ENCODE assay signal across 28 cellular contexts in genomic region chr12:13104403-13104802, GRCh38. TPM values are rescaled to one million over a fixed set of nuclear protein-coding genes. Genes with fewer than 3 reads are reported as not detected.
DNase-seq lines count a peak whose midpoint lies in the region; ATAC-seq, FAIRE-seq and TF ChIP-seq lines count a peak whose summit lies in the region.
"Had no signal": no experiment of that assay in that cellular context is flagged by ENCODE, and none has a peak within 500 bp of the region (broad histone marks: within the 10 kb centered on the region; RNA-seq: fewer than 3 reads in every experiment).

No MANE protein-coding gene starts in this region.

- no peak for TF ChIP-seq POLR2A in H1 (IDR thresholded peaks at IDR 0.05; ENCODE audit: control extremely low read depth in 1 of 2, low read depth in 2 of 2, low read length in 2 of 2)

- H4K20me1 ChIP-seq in H1 (replicated peaks in 1 of 2; ENCODE audit: control insufficient read depth in 1 of 2, insufficient read depth in 2 of 2, low read length in 2 of 2): no peaks in the 10 kb centered on the region

- no peaks in the 10 kb centered on the region for H3K36me3 ChIP-seq in H1 (ENCODE audit: control insufficient read depth in 2 of 4, insufficient read depth in 4 of 4, low read length in 3 of 4)
- H3K36me3 ChIP-seq in upper lobe of right lung: no peaks in the 10 kb centered on the region
- H3K36me3 ChIP-seq: brain microvascular endothelial cell, heart left ventricle, pancreas, upper lobe of left lung had no signal

- H3K23ac ChIP-seq in H1 (ENCODE audit: insufficient read length): no peak overlapping the region

- H3K23me2 ChIP-seq in H1 (ENCODE audit: low read depth, low read length): peaks cover 9% of the 10 kb centered on the region; the same call in 1 of the 2 replicates

- H2BK5ac ChIP-seq in H1 (ENCODE audit: low read depth, low read length): no peak overlapping the region

- TF ChIP-seq RAD21 in H1 (IDR thresholded peaks at IDR 0.05 in 1 of 2, conservative IDR thresholded peaks at IDR 0.05 in 1 of 2; ENCODE audit: low read depth in 2 of 2, low read length in 2 of 2): no peak

- no peak overlapping the region for H3K27ac ChIP-seq in H1 (ENCODE audit: low read depth, low read length)
- no peak overlapping the region for H3K27ac ChIP-seq in upper lobe of right lung
- H3K27ac ChIP-seq: 22Rv1, brain microvascular endothelial cell, pancreas, upper lobe of left lung had no signal

- H3K4me2 ChIP-seq in H1 (ENCODE audit: insufficient read depth in 1 of 2, low read depth in 2 of 2, low read length in 2 of 2): no peak overlapping the region

- H3K9ac ChIP-seq in H1 (replicated peaks in 1 of 4; ENCODE audit: extremely low read depth in 1 of 4, low read depth in 3 of 4, low read length in 3 of 4): no peak overlapping the region

- CTCF ChIA-PET in H1 (lab: Charles Lee; ENCODE audit: partially characterized antibody): interaction anchor here (0.6 to 2.0 kb wide), 7 partner anchors 10 to 164 kb away, joined by 3 to 7 read pairs (median 3); no protein-coding TSS in a partner anchor

- peak overlapping the region; percentile 48 for H4K91ac ChIP-seq in H1 (replicated peaks; ENCODE audit: insufficient read length, low read length)

- no peak overlapping the region for H3K4me3 ChIP-seq in H1 (ENCODE audit: extremely low read depth in 1 of 4, insufficient read depth in 2 of 4, low read depth in 3 of 4, low read length in 4 of 4)
- H3K4me3 ChIP-seq in upper lobe of right lung: no peak overlapping the region
- H3K4me3 ChIP-seq: heart left ventricle, lung, pancreas, upper lobe of left lung had no signal

- no peak overlapping the region for H3K56ac ChIP-seq in H1 (replicated peaks; ENCODE audit: insufficient read length, low read depth, low read length)

- POLR2A ChIA-PET in H1 (lab: Charles Lee; ENCODE audit: partially characterized antibody): interaction anchor here (0.6 to 0.8 kb wide), 2 partner anchors 9 to 59 kb away, joined by 3 to 4 read pairs; no protein-coding TSS in a partner anchor

- no peaks in the 10 kb centered on the region for H3K79me2 ChIP-seq in H1 (ENCODE audit: control insufficient read depth in 1 of 2, insufficient read depth in 2 of 2, low read length in 2 of 2)

- H2BK15ac ChIP-seq in H1 (ENCODE audit: low read length): no peak overlapping the region

- TF ChIP-seq CTCF in H1 (IDR thresholded peaks at IDR 0.05; ENCODE audit: control extremely low read depth in 1 of 3, insufficient read depth in 1 of 3, low read depth in 1 of 3, low read length in 3 of 3) (no peak), upper lobe of right lung (IDR thresholded peaks at IDR 0.05) (no peak)

- 94% methylated on average over 3 of the region's 3 CpGs; no CpG with 5 or more reads in 1 of the 2 experiments for WGBS in H1 (ENCODE audit: extremely low coverage in 1 of 2, insufficient coverage in 1 of 2, insufficient read length in 1 of 2, insufficient replicate concordance in 2 of 2, low coverage in 1 of 2, low lambda C conversion rate in 2 of 2, missing lambda C conversion rate in 1 of 2), 2 experiments

- FAIRE-seq in H1 (lab: Jason Lieb, UNC): no peak
- FAIRE-seq: H54, pancreas, small intestine had no signal

- H3K79me1 ChIP-seq in H1 (ENCODE audit: low read depth, low read length): no peaks in the 10 kb centered on the region

- H3K4ac ChIP-seq in H1 (replicated peaks; ENCODE audit: insufficient read length, low read depth, low read length): peak overlapping the region; percentile 70

- H2AFZ ChIP-seq in H1 (ENCODE audit: low read length): no peak overlapping the region

- no peak overlapping the region for H4K5ac ChIP-seq in H1 (ENCODE audit: insufficient read length, low read depth, low read length)

- ATAC-seq in upper lobe of right lung: peak; percentile 7
- ATAC-seq in HG02884 (IDR thresholded peaks at IDR 0.05; ENCODE audit: unreplicated experiment): no peak
- ATAC-seq: activated T-cell treated with anti-CD3 and anti-CD28 coated beads, Interleukin-2, amount 50 U/mL, for 4 hours; effector memory CD8-positive, alpha-beta T cell; heart left ventricle; pancreas had no signal

- H3K14ac ChIP-seq in H1 (ENCODE audit: insufficient read length): no peak overlapping the region

- no peak overlapping the region for H3K18ac ChIP-seq in H1 (ENCODE audit: extremely low read depth, low read length)

- TF ChIP-seq EP300 in H1 (IDR thresholded peaks at IDR 0.05; ENCODE audit: borderline replicate concordance in 1 of 2, low read depth in 2 of 2, low read length in 2 of 2): no peak

- H2BK20ac ChIP-seq in H1 (ENCODE audit: low read length): no peak overlapping the region

- peaks cover 5 to 18% (median 9%) of the 10 kb centered on the region in 4 experiments; a peak in 6 of 7 replicates for H3K4me1 ChIP-seq in H1 (replicated peaks in 1 of 4; ENCODE audit: control insufficient read depth in 3 of 4, insufficient read depth in 4 of 4, low read length in 3 of 4)
- H3K4me1 ChIP-seq in upper lobe of right lung: peaks cover 35% of the 10 kb centered on the region

- no peaks in the 10 kb centered on the region for H3K27me3 ChIP-seq in H1 (replicated peaks in 1 of 4; ENCODE audit: control insufficient read depth in 3 of 4, extremely low read depth in 1 of 4, insufficient read depth in 3 of 4, low read length in 3 of 4)
- H3K27me3 ChIP-seq in upper lobe of right lung: no peaks in the 10 kb centered on the region
- H3K27me3 ChIP-seq: brain microvascular endothelial cell, heart left ventricle, pancreas, upper lobe of left lung had no signal

- no peak overlapping the region for H4K8ac ChIP-seq in H1 (ENCODE audit: extremely low read depth, insufficient read depth, low read length)

- H2BK120ac ChIP-seq in H1 (replicated peaks; ENCODE audit: low read depth, low read length): no peak overlapping the region

- no peak overlapping the region for H2AK5ac ChIP-seq in H1 (ENCODE audit: low read depth, low read length)

- intact Hi-C loops in upper lobe of right lung (cut with DNase I): no loop called here

- DNase-seq in NOMO-1 (lab: John Stamatoyannopoulos, UW; ENCODE audit: unreplicated experiment in 2 of 2) (peak; percentile 13 to 24), NOMO-1 treated with dmso at 0.1 percent for 144 hours (lab: John Stamatoyannopoulos, UW; ENCODE audit: unreplicated experiment) (no peak), MV-4-11 (lab: John Stamatoyannopoulos, UW) (peak; percentile 80), H1 (ENCODE audit: low read depth in 1 of 2, low spot score in 2 of 2) (no peak), upper lobe of right lung (no peak), GDM1 (lab: John Stamatoyannopoulos, UW) (no peak), NCI-H526 treated with DMSO at 0.1 percent for 48 hours (lab: John Stamatoyannopoulos, UW) (no peak)
- DNase-seq: activated CD4-positive, alpha-beta T cell treated with anti-CD3 and anti-CD28 coated beads, Interleukin-2, amount 10 ng/mL, durations not matched to agents 7 days and 5 days; activated T-cell treated with anti-CD3 and anti-CD28 coated beads, Interleukin-2, amount 50 U/mL, for 4 hours; brain microvascular endothelial cell; effector memory CD8-positive, alpha-beta T cell; foreskin fibroblast; heart left ventricle; kidney glomerular epithelial cell; NCI-H1436; NCI-H2107; NCI-H446 treated with DMSO at 0.1 percent for 48 hours; pancreas; SHP77; small intestine; SW 1271; T1000 had no signal

- 0 out of 4 replicates have a peak, but pooled peaks cover 0 to 5% of the 10 kb centered on the region in 2 experiments for H3K9me3 ChIP-seq in H1 (ENCODE audit: insufficient read depth in 2 of 2, low read depth in 1 of 2, low read length in 1 of 2)
- no peaks in the 10 kb centered on the region for H3K9me3 ChIP-seq in upper lobe of right lung
- H3K9me3 ChIP-seq: pancreas, upper lobe of left lung had no signal

- H2BK12ac ChIP-seq in H1 (ENCODE audit: low read depth, low read length): no peak overlapping the region

TF ChIP-seq in H1, 55 proteins besides CTCF, POLR2A, EP300 and RAD21:
- TF ChIP-seq SP4 (IDR thresholded peaks at IDR 0.05; ENCODE audit: low read length): no peak
- TF ChIP-seq RXRA (IDR thresholded peaks at IDR 0.05; ENCODE audit: insufficient read depth, low read depth, low read length): no peak
- TF ChIP-seq E2F6 (IDR thresholded peaks at IDR 0.05): no peak
- TF ChIP-seq RFX5 (IDR thresholded peaks at IDR 0.05; ENCODE audit: borderline replicate concordance, low read depth, low read length): no peak
- TF ChIP-seq KDM1A (IDR thresholded peaks at IDR 0.05; ENCODE audit: borderline replicate concordance, low read length): no peak
- TF ChIP-seq PHF8 (conservative IDR thresholded peaks at IDR 0.05; ENCODE audit: low read depth, low read length): no peak
- TF ChIP-seq CHD1 (IDR thresholded peaks at IDR 0.05; ENCODE audit: low read depth, low read length): no peak
- TF ChIP-seq CEBPB (IDR thresholded peaks at IDR 0.05; ENCODE audit: low read depth, low read length): no peak
- TF ChIP-seq YY1 (IDR thresholded peaks at IDR 0.05; ENCODE audit: low read depth, low read length): no peak
- no peak for TF ChIP-seq CBX5 (IDR thresholded peaks at IDR 0.05; ENCODE audit: low read depth, low read length)
- no peak for TF ChIP-seq SIN3A (conservative IDR thresholded peaks at IDR 0.05 in 1 of 2, IDR thresholded peaks at IDR 0.05 in 1 of 2; ENCODE audit: low read depth in 1 of 2, low read length in 2 of 2)
- no peak for TF ChIP-seq NRF1 (IDR thresholded peaks at IDR 0.05; ENCODE audit: low read depth, low read length)
- no peak for TF ChIP-seq SIX5 (IDR thresholded peaks at IDR 0.05; ENCODE audit: low read depth, low read length)
- TF ChIP-seq TCF12 (IDR thresholded peaks at IDR 0.05; ENCODE audit: low read depth, low read length): no peak
- no peak for TF ChIP-seq KDM5A (IDR thresholded peaks at IDR 0.05; ENCODE audit: low read length)
- no peak for TF ChIP-seq BRCA1 (IDR thresholded peaks at IDR 0.05; ENCODE audit: low read depth, low read length)

RNA-seq across cellular contexts. Expression of gene GSG1, which starts 0.9 kb away (rescaled TPM):
- total RNA-seq in H1 (2021; fragmentation: NEBNext Ultra II Directional; extraction: Animal tissue kit (Norgen Biotek cat#: 25700)): 0.89 and 1.3 TPM in 2 replicates
- 1.3 and 1.4 TPM in 2 replicates for polyA plus RNA-seq in H1 (2011; rRNA removed)
- polyA plus RNA-seq in H1 (2011; cell fraction: cytosol; rRNA removed): 1.1 TPM
- 0.91 TPM for polyA plus RNA-seq in H1 (2011; cell fraction: nucleus; rRNA removed)
- polyA plus RNA-seq in H1 (2012, experiment 1 of 2): 0.88 to 1.2 TPM (median 1.0 TPM) in 4 replicates
- 0.41 TPM for polyA plus RNA-seq in H1 (2012, experiment 2 of 2)
- polyA plus RNA-seq in H1 (2013, experiment 1 of 2): 0.51 TPM
- polyA plus RNA-seq in H1 (2013, experiment 2 of 2): 0.63 TPM
- 0.73 and 1.1 TPM in 2 replicates for polyA minus RNA-seq in H1 (2011; rRNA and poly(A)+ RNA removed)
- polyA minus RNA-seq in H1 (2011; cell fraction: cytosol; rRNA and poly(A)+ RNA removed): 0.95 TPM
- polyA minus RNA-seq in H1 (2011; cell fraction: nucleus; rRNA and poly(A)+ RNA removed): 1.00 TPM
- total RNA-seq in upper lobe of right lung: not detected
- total RNA-seq: activated CD4-positive, alpha-beta T cell treated with anti-CD3 and anti-CD28 coated beads, Interleukin-2, amount 10 ng/mL, durations not matched to agents 7 days and 5 days; activated T-cell treated with anti-CD3 and anti-CD28 coated beads, Interleukin-2, amount 50 U/mL, for 4 hours; heart left ventricle; lung; subcutaneous adipose tissue; upper lobe of left lung had no signal
- polyA plus RNA-seq: heart left ventricle, lung had no signal

Comparison
In these comparisons a context has a peak if more than half of its experiments do, and no peak if none do; other contexts are left out.
1. DNase-seq: peak in NOMO-1 (2 of 2) and MV-4-11 (single experiment); none in NOMO-1 treated with dmso at 0.1 percent for 144 hours (single experiment), H1 (0 of 2), upper lobe of right lung (single experiment), GDM1 (single experiment) and NCI-H526 treated with DMSO at 0.1 percent for 48 hours (single experiment).